ENCODE assay signal across 22 cellular contexts in genomic region chr4:155665054-155665453, GRCh38. TPM values are rescaled to one million over a fixed set of nuclear protein-coding genes. Genes with fewer than 3 reads are reported as not detected.
"Had no signal": no experiment of that assay in that cellular context is flagged by ENCODE, and none has a peak within 500 bp of the region (broad histone marks: within the 10 kb centered on the region; RNA-seq: fewer than 3 reads in every experiment).

No MANE protein-coding gene starts in this region.

- H3K27ac Mint-ChIP-seq: activated CD4-positive, alpha-beta memory T cell treated with anti-CD3 and anti-CD28 coated beads for 36 hours; activated naive CD8-positive, alpha-beta T cell treated with anti-CD3 and anti-CD28 coated beads, Interleukin-2, amount 50 U/mL, for 24 hours; T-helper 17 cell had no signal

- H3K27ac ChIP-seq: foreskin keratinocyte, tibial nerve had no signal

- H3K27me3 ChIP-seq: body of pancreas, vagina had no signal

- H3K9me3 Mint-ChIP-seq: activated CD4-positive, alpha-beta memory T cell treated with anti-CD3 and anti-CD28 coated beads for 36 hours; activated naive CD8-positive, alpha-beta T cell treated with anti-CD3 and anti-CD28 coated beads, Interleukin-2, amount 50 U/mL, for 24 hours; neural crest cell had no signal

- H3K4me3 ChIP-seq: body of pancreas, tibial nerve, vagina had no signal

- DNase-seq: activated CD4-positive, alpha-beta memory T cell treated with anti-CD3 and anti-CD28 coated beads for 36 hours; activated CD4-positive, alpha-beta T cell treated with anti-CD3 and anti-CD28 coated beads for 48 hours; activated gamma-delta T cell; activated naive CD4-positive, alpha-beta T cell treated with anti-CD3 and anti-CD28 coated beads, Interleukin-2, amount 50 U/mL, for 16 hours; activated naive CD8-positive, alpha-beta T cell treated with anti-CD3 and anti-CD28 coated beads, Interleukin-2, amount 50 U/mL, for 24 hours; body of pancreas; caudate nucleus; dermis blood vessel endothelial cell; effector CD8-positive, alpha-beta T cell; foreskin keratinocyte; left ventricle myocardium superior; midbrain; stimulated activated CD4-positive, alpha-beta T cell treated with anti-CD3 and anti-CD28 coated beads, Interleukin-12 subunit alpha, Interleukin-12 subunit beta, amount 100 ng/mL, for 4 hours; stimulated activated CD4-positive, alpha-beta T cell treated with anti-CD3 and anti-CD28 coated beads, Interleukin-4, amount 100 ng/mL, for 4 hours; stimulated activated naive CD8-positive, alpha-beta T cell treated with anti-CD3 and anti-CD28 coated beads, Interleukin-15, Interleukin-2, amounts not matched to agents 100 U/mL and 50 U/mL, for 24 hours; substantia nigra; SW 1271; T-helper 17 cell had no signal

- H3K4me1 ChIP-seq: foreskin keratinocyte had no signal

- H3K36me3 Mint-ChIP-seq: activated CD4-positive, alpha-beta memory T cell treated with anti-CD3 and anti-CD28 coated beads for 36 hours had no signal

- ATAC-seq: activated naive CD8-positive, alpha-beta T cell treated with anti-CD3 and anti-CD28 coated beads, Interleukin-2, amount 50 U/mL, for 24 hours; body of pancreas; foreskin keratinocyte; left ventricle myocardium superior; stimulated activated naive CD8-positive, alpha-beta T cell treated with anti-CD3 and anti-CD28 coated beads, Interleukin-15, Interleukin-2, amounts not matched to agents 100 U/mL and 50 U/mL, for 24 hours; T-helper 17 cell had no signal

- H3K9me3 ChIP-seq: body of pancreas, tibial nerve, vagina had no signal

- H3K36me3 ChIP-seq: tibial nerve, vagina had no signal

- H3K4me3 Mint-ChIP-seq: activated CD4-positive, alpha-beta memory T cell treated with anti-CD3 and anti-CD28 coated beads for 36 hours; activated naive CD8-positive, alpha-beta T cell treated with anti-CD3 and anti-CD28 coated beads, Interleukin-2, amount 50 U/mL, for 24 hours; T-helper 17 cell had no signal

RNA-seq across cellular contexts. Expression of gene GUCY1A1, which starts 1.6 kb away (rescaled TPM):
- total RNA-seq: activated CD4-positive, alpha-beta memory T cell treated with anti-CD3 and anti-CD28 coated beads for 36 hours; myocyte had no signal
